ENCODE assay signal across 8 cellular contexts in genomic region chr12:123150273-123150803, GRCh38. TPM values are rescaled to one million over a fixed set of nuclear protein-coding genes. Genes with fewer than 3 reads are reported as not detected.
DNase-seq lines count a peak whose midpoint lies in the region; ATAC-seq and TF ChIP-seq lines count a peak whose summit lies in the region.

No MANE protein-coding gene starts in this region.

- no peak overlapping the region for H3K27ac Mint-ChIP-seq in activated T-helper 2 cell treated with anti-CD3 and anti-CD28 coated beads, Interferon-gamma antibody, Interleukin-2, Interleukin-4, amounts not matched to agents 10 μg/mL and 5 μg/mL and 100 μg/mL, durations not matched to agents 14 hours and 24 hours and 36 hours
- H3K27ac Mint-ChIP-seq in glutamatergic neuron (ENCODE audit: unreplicated experiment), result no peak overlapping the region

- no peak for TF ChIP-seq POLR2A in IMR-90 (IDR thresholded peaks at IDR 0.05; ENCODE audit: low read depth, low read length)

- peak; percentile 36 for DNase-seq in NCI-H146 (lab: John Stamatoyannopoulos, UW)
- no peak for DNase-seq in NCI-H146 treated with DMSO at 0.1 percent for 48 hours (lab: John Stamatoyannopoulos, UW; ENCODE audit: unreplicated experiment)
- no peak for DNase-seq in IMR-90
- no peak for DNase-seq in activated T-helper 2 cell treated with anti-CD3 and anti-CD28 coated beads, Interferon-gamma antibody, Interleukin-2, Interleukin-4, amounts not matched to agents 10 μg/mL and 5 μg/mL and 100 μg/mL, durations not matched to agents 14 hours and 24 hours and 36 hours (ENCODE audit: low spot score)
- peak; percentile 37 for DNase-seq in glutamatergic neuron
- peak in 1 of 2 donors; percentile 38 for DNase-seq in trophoblast cell
- DNase-seq in HPDE6-E6E7 (ENCODE audit: extremely low spot score), result no peak

- dilution Hi-C loops in IMR-90 (cut with HindIII; ENCODE audit: low sequenced_read_pairs, unreplicated experiment), result no loop called here

- no peaks in the 10 kb centered on the region; the same call in 1 of the 2 replicates for H3K9me1 ChIP-seq in IMR-90 (ENCODE audit: insufficient read depth, low read length)

- peak overlapping the region; percentile 56 for H3K23ac ChIP-seq in IMR-90 (ENCODE audit: low read depth, low read length)
- H3K23ac ChIP-seq in trophoblast cell (ENCODE audit: low read length), result no peak overlapping the region

- no peaks in the 10 kb centered on the region for H3K27me3 ChIP-seq in IMR-90 (ENCODE audit: control insufficient read depth, insufficient read depth, low read length)
- peaks cover 6% of the 10 kb centered on the region for H3K27me3 ChIP-seq in trophoblast cell (ENCODE audit: insufficient read depth, low read length)

- H4K20me1 ChIP-seq in IMR-90 (ENCODE audit: insufficient read depth, low read length), result peaks cover 2% of the 10 kb centered on the region; the same call in 1 of the 2 replicates

- peak overlapping the region; percentile 30; the same call in 1 of the 3 replicates for H2BK15ac ChIP-seq in IMR-90 (ENCODE audit: low read depth, low read length)

- peak overlapping the region; percentile 85 for H3K9ac ChIP-seq in IMR-90 (ENCODE audit: low read depth, low read length)
- peak overlapping the region; percentile 23 for H3K9ac ChIP-seq in trophoblast cell (ENCODE audit: low read length)

- in situ Hi-C loops in IMR-90 (cut with MboI; ENCODE audit: low sequenced_read_pairs), result no loop called here

- H2AFZ ChIP-seq in IMR-90 (replicated peaks; ENCODE audit: low read length, poor library complexity) (peak overlapping the region; percentile 94), trophoblast cell (ENCODE audit: insufficient read depth, low read length, poor library complexity) (peak overlapping the region; percentile 69)

- H3K4me3 Mint-ChIP-seq in activated T-helper 2 cell treated with anti-CD3 and anti-CD28 coated beads, Interferon-gamma antibody, Interleukin-2, Interleukin-4, amounts not matched to agents 10 μg/mL and 5 μg/mL and 100 μg/mL, durations not matched to agents 14 hours and 24 hours and 36 hours (ENCODE audit: low read depth), result peak overlapping the region; percentile 84
- peak overlapping the region; percentile 64 for H3K4me3 Mint-ChIP-seq in glutamatergic neuron (ENCODE audit: unreplicated experiment)

- H2AK5ac ChIP-seq in IMR-90 (ENCODE audit: low read depth, low read length) (peak overlapping the region; percentile 67), trophoblast cell (ENCODE audit: low read length) (no peak overlapping the region)

- no peak for TF ChIP-seq CTCF in IMR-90 (conservative IDR thresholded peaks at IDR 0.05; ENCODE audit: low read depth, low read length)
- TF ChIP-seq CTCF in glutamatergic neuron (IDR thresholded peaks at IDR 0.05; ENCODE audit: partially characterized antibody, unreplicated experiment), result no peak

- peak overlapping the region; percentile 58 for H4K5ac ChIP-seq in IMR-90 (ENCODE audit: low read depth, low read length)

- peaks cover 20% of the 10 kb centered on the region for H3K4me1 Mint-ChIP-seq in activated T-helper 2 cell treated with anti-CD3 and anti-CD28 coated beads, Interferon-gamma antibody, Interleukin-2, Interleukin-4, amounts not matched to agents 10 μg/mL and 5 μg/mL and 100 μg/mL, durations not matched to agents 14 hours and 24 hours and 36 hours (ENCODE audit: low read depth)
- peaks cover 8% of the 10 kb centered on the region for H3K4me1 Mint-ChIP-seq in glutamatergic neuron (ENCODE audit: low read depth, unreplicated experiment)

- no peaks in the 10 kb centered on the region for H3K9me3 Mint-ChIP-seq in activated T-helper 2 cell treated with anti-CD3 and anti-CD28 coated beads, Interferon-gamma antibody, Interleukin-2, Interleukin-4, amounts not matched to agents 10 μg/mL and 5 μg/mL and 100 μg/mL, durations not matched to agents 14 hours and 24 hours and 36 hours
- peaks cover 9% of the 10 kb centered on the region for H3K9me3 Mint-ChIP-seq in glutamatergic neuron (ENCODE audit: unreplicated experiment)

- H3K56ac ChIP-seq in IMR-90 (ENCODE audit: extremely low read depth, insufficient read depth, low read length), result peak overlapping the region; percentile 32; the same call in 1 of the 2 replicates

- H3K36me3 Mint-ChIP-seq in activated T-helper 2 cell treated with anti-CD3 and anti-CD28 coated beads, Interferon-gamma antibody, Interleukin-2, Interleukin-4, amounts not matched to agents 10 μg/mL and 5 μg/mL and 100 μg/mL, durations not matched to agents 14 hours and 24 hours and 36 hours (ENCODE audit: low read depth), result peaks cover 28% of the 10 kb centered on the region
- H3K36me3 Mint-ChIP-seq in glutamatergic neuron (ENCODE audit: unreplicated experiment), result peaks cover 9% of the 10 kb centered on the region

- peak overlapping the region; percentile 66 for H3K18ac ChIP-seq in IMR-90 (ENCODE audit: low read depth, low read length)
- peak overlapping the region; percentile 42 for H3K18ac ChIP-seq in trophoblast cell (ENCODE audit: low read length)

- H3K4me3 ChIP-seq in IMR-90 (ENCODE audit: insufficient read depth, low read depth, low read length), result peak overlapping the region; percentile 53
- H3K4me3 ChIP-seq in trophoblast cell (ENCODE audit: low read depth, low read length), result peak overlapping the region; percentile 69

- H3K9me3 ChIP-seq in IMR-90 (ENCODE audit: control insufficient read depth, insufficient read depth, low read length), result no peaks in the 10 kb centered on the region
- peaks cover 5% of the 10 kb centered on the region for H3K9me3 ChIP-seq in trophoblast cell (ENCODE audit: insufficient read depth, low read depth, low read length)

- H3K14ac ChIP-seq in IMR-90 (replicated peaks; ENCODE audit: low read depth, low read length), result peak overlapping the region; percentile 68; the same call in 1 of the 2 replicates
- H3K14ac ChIP-seq in trophoblast cell (ENCODE audit: low read length), result peak overlapping the region; percentile 13

- H4K8ac ChIP-seq in IMR-90 (ENCODE audit: low read depth in 2 of 2, low read length in 2 of 2) (peak overlapping the region; percentile 55 to 75; a peak in 3 of 4 replicates), trophoblast cell (ENCODE audit: low read depth, low read length) (peak overlapping the region; percentile 51)

- peak overlapping the region; percentile 81 for H3K4me2 ChIP-seq in IMR-90 (ENCODE audit: low read depth, low read length)
- H3K4me2 ChIP-seq in trophoblast cell (ENCODE audit: low read length), result peak overlapping the region; percentile 87

- H4K12ac ChIP-seq in trophoblast cell (ENCODE audit: low read depth, low read length), result peak overlapping the region; percentile 16

- BruUV-seq in IMR-90 (replicated peaks; lab: Mats Ljungman, UMichigan), result no TSS peak

- 0% methylated on average over 36 of the region's 63 CpGs; no CpG with 5 or more reads in 1 of the 2 experiments for WGBS in IMR-90 (ENCODE audit: extremely low coverage in 2 of 2, insufficient read length in 1 of 2), 2 experiments
- no CpG with 5 or more reads among the region's 63 CpGs for WGBS in trophoblast cell (ENCODE audit: extremely low coverage, insufficient coverage, insufficient read length)

- H4K91ac ChIP-seq in IMR-90 (ENCODE audit: insufficient read depth, low read depth, low read length) (peak overlapping the region; percentile 68; the same call in 1 of the 2 replicates), trophoblast cell (ENCODE audit: low read depth, low read length) (peak overlapping the region; percentile 53)

- ATAC-seq in IMR-90 (ENCODE audit: low read depth) (peak; percentile 51), GM18858 (IDR thresholded peaks at IDR 0.05; ENCODE audit: unreplicated experiment) (no peak)

- H3K36me3 ChIP-seq in IMR-90 (ENCODE audit: control insufficient read depth, insufficient read depth, low read length) (peaks cover 4% of the 10 kb centered on the region), trophoblast cell (ENCODE audit: control insufficient read depth in 1 of 2, insufficient read depth in 2 of 2, low read length in 2 of 2) (no peaks in the 10 kb centered on the region)

- no peak overlapping the region for H2BK20ac ChIP-seq in IMR-90 (ENCODE audit: low read depth, low read length)

- POLR2A ChIA-PET in IMR-90 (lab: Charles Lee; ENCODE audit: unreplicated experiment), result interaction anchor here (0.5 to 0.6 kb wide), 2 partner anchors 294 to 861 kb away, joined by 3 to 5 read pairs; no protein-coding TSS in a partner anchor

- no peak for TF ChIP-seq RAD21 in IMR-90 (IDR thresholded peaks at IDR 0.05; ENCODE audit: low read length)

- H3K27me3 Mint-ChIP-seq in activated T-helper 2 cell treated with anti-CD3 and anti-CD28 coated beads, Interferon-gamma antibody, Interleukin-2, Interleukin-4, amounts not matched to agents 10 μg/mL and 5 μg/mL and 100 μg/mL, durations not matched to agents 14 hours and 24 hours and 36 hours (ENCODE audit: low read depth), result peaks cover 21% of the 10 kb centered on the region
- H3K27me3 Mint-ChIP-seq in glutamatergic neuron (ENCODE audit: unreplicated experiment), result peaks cover 21% of the 10 kb centered on the region

- H2BK5ac ChIP-seq in IMR-90 (ENCODE audit: low read depth, low read length, poor library complexity, severe bottlenecking) (no peak overlapping the region), trophoblast cell (ENCODE audit: low read depth, low read length, poor library complexity) (no peak overlapping the region)

- H2AK9ac ChIP-seq in IMR-90 (replicated peaks; ENCODE audit: low read depth, low read length, poor library complexity), result peak overlapping the region; percentile 98

- H3K79me1 ChIP-seq in IMR-90 (ENCODE audit: low read depth in 1 of 2, low read length in 2 of 2) (peaks cover 4 to 30% of the 10 kb centered on the region in 2 experiments), trophoblast cell (ENCODE audit: low read length) (peaks cover 3% of the 10 kb centered on the region)

- H3K79me2 ChIP-seq in trophoblast cell (ENCODE audit: control insufficient read depth, insufficient read depth, low read length, poor library complexity), result peaks cover 6% of the 10 kb centered on the region

- H2BK120ac ChIP-seq in IMR-90 (ENCODE audit: low read depth, low read length) (peak overlapping the region; percentile 53), trophoblast cell (ENCODE audit: insufficient read depth, low read length, poor library complexity) (no peak overlapping the region)

- intact Hi-C loops in IMR-90 (cut with micrococcal nuclease), result loop anchor here (2.0 kb wide), 2 partner anchors 36 to 176 kb away; partner anchors contain the start of gene OGFOD2
- intact Hi-C loops in activated T-helper 2 cell treated with anti-CD3 and anti-CD28 coated beads, Interferon-gamma antibody, Interleukin-2, Interleukin-4, amounts not matched to agents 10 μg/mL and 5 μg/mL and 100 μg/mL, durations not matched to agents 14 hours and 24 hours and 36 hours (cut with micrococcal nuclease), result loop anchor here (5.0 kb wide), 1 partner anchor 87 kb away; no protein-coding TSS in a partner anchor

- H3K27ac ChIP-seq in IMR-90 (ENCODE audit: insufficient read depth, low read length) (peak overlapping the region; percentile 62; the same call in 1 of the 2 replicates), trophoblast cell (ENCODE audit: low read depth, low read length) (no peak overlapping the region)

- peak overlapping the region; percentile 18 for H3K4ac ChIP-seq in IMR-90 (ENCODE audit: low read depth, low read length)
- no peak overlapping the region for H3K4ac ChIP-seq in trophoblast cell (ENCODE audit: low read depth, low read length)

- H3K4me1 ChIP-seq in IMR-90 (ENCODE audit: control insufficient read depth, insufficient read depth, low read length), result peaks cover 15% of the 10 kb centered on the region
- peaks cover 5 to 6% of the 10 kb centered on the region in 2 experiments for H3K4me1 ChIP-seq in trophoblast cell (ENCODE audit: control insufficient read depth in 1 of 2, insufficient read depth in 2 of 2, low read length in 2 of 2)

- CTCF ChIA-PET in IMR-90 (lab: Yijun Ruan, JAX), result interaction anchor here (1.8 kb wide), 1 partner anchor 107 kb away, joined by 9 read pairs; no protein-coding TSS in a partner anchor

- no peak overlapping the region for H2BK12ac ChIP-seq in trophoblast cell (ENCODE audit: low read length)

RNA-seq across cellular contexts. Expression of gene PITPNM2, which starts 0.6 kb away (rescaled TPM):
- total RNA-seq in IMR-90 (2012; rRNA removed), result 0.83 and 1.6 TPM in 2 replicates
- 3.0 and 3.1 TPM in 2 replicates for polyA plus RNA-seq in IMR-90 (2012; rRNA removed)
- polyA plus RNA-seq in IMR-90 (2012; cell fraction: cytosol; rRNA removed), result 1.4 and 3.3 TPM in 2 replicates
- 12.1 and 24.5 TPM in 2 replicates for polyA plus RNA-seq in IMR-90 (2012; cell fraction: nucleus; rRNA removed; ENCODE audit: low replicate concordance)
- total RNA-seq in activated T-helper 2 cell treated with anti-CD3 and anti-CD28 coated beads, Interferon-gamma antibody, Interleukin-2, Interleukin-4, amounts not matched to agents 10 μg/mL and 5 μg/mL and 100 μg/mL, durations not matched to agents 14 hours and 24 hours and 36 hours, result 15.5 and 16.2 TPM in 2 replicates
- total RNA-seq in glutamatergic neuron (ENCODE audit: unreplicated experiment), result 19.6 TPM
- polyA plus RNA-seq in trophoblast cell (2013), result 4.4 and 4.5 TPM in 2 replicates

Comparison
In these comparisons a context has a peak if more than half of its experiments do, and no peak if none do; other contexts are left out.
1. DNase-seq: peak in NCI-H146 (single experiment) and glutamatergic neuron (single experiment); none in NCI-H146 treated with DMSO at 0.1 percent for 48 hours (single experiment), IMR-90 (single experiment), activated T-helper 2 cell treated with anti-CD3 and anti-CD28 coated beads, Interferon-gamma antibody, Interleukin-2, Interleukin-4, amounts not matched to agents 10 μg/mL and 5 μg/mL and 100 μg/mL, durations not matched to agents 14 hours and 24 hours and 36 hours (single experiment) and HPDE6-E6E7 (single experiment).